8 cellular contexts compared by ENCODE assay signal in the genomic region with DNA sequence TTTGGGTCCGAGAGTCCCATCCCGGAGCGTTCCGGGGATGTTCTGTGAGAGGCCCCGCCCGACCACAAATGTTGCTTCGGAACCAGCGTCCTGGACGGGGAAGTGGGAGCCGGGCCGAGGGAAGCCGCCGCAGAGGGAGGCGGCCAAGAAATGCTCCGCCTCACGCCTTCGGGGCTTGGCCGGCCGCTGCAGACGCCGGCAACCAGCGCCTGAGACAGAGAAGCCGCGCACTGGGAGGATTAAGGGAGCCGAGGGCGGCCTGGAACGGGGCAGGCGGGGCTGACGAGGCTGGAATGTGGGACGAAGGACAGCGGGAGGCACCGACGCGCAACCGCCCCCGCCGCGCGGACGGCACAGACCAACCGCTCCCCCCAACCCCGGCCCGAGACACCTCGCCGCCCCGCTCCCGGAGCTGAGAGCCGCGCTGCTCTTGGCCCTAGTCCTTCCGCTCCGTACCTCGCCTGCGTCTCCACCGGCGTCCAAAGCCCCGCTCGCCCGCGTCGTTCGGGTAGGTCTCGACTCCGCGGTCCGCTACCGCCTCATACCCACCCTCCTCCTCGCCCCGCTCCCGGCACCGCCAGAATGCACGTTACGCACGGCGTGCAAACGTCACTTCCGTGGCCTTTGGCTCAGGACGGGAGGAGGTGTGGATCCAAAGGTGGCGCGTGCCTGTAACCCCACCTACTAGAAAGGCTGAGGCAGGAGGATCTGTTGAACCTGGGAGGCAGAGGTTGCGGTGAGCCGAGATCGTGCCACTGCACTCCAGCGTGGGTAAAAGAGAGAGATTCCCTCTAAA. TPM values are rescaled to one million over a fixed set of nuclear protein-coding genes. Genes with fewer than 3 reads are reported as not detected.
DNase-seq lines count a peak whose midpoint lies in the region; ATAC-seq, FAIRE-seq and TF ChIP-seq lines count a peak whose summit lies in the region.

No MANE protein-coding gene starts in this region.

- H3K9me3 ChIP-seq in kidney (ENCODE audit: control insufficient read depth in 1 of 2, low read length in 2 of 2) = no peaks in the 10 kb centered on the region

- no peak for TF ChIP-seq CTCF in AG09309 (IDR thresholded peaks at IDR 0.05; ENCODE audit: control insufficient read depth, insufficient read depth, low read depth, low read length, missing control alignments)
- TF ChIP-seq CTCF in kidney (IDR thresholded peaks at IDR 0.05; ENCODE audit: borderline replicate concordance, extremely low read depth, insufficient read depth) = no peak

- H3K4me1 ChIP-seq in kidney (ENCODE audit: control insufficient read depth in 1 of 2, insufficient read depth in 1 of 2, low read depth in 1 of 2, low read length in 2 of 2) = peaks cover 6 to 7% of the 10 kb centered on the region in 2 donors

- H3K27ac ChIP-seq in kidney (ENCODE audit: low read depth in 2 of 2, low read length in 2 of 2) = peak overlapping the region; percentile 96 to 97

- ATAC-seq in HG03175 (IDR thresholded peaks at IDR 0.05; ENCODE audit: unreplicated experiment) = peak; percentile 97
- peak; percentile 100 for ATAC-seq in activated CD4-positive, CD25-positive, alpha-beta regulatory T cell treated with anti-CD3 and anti-CD28 coated beads, Interleukin-2, amount 50 U/mL, for 24 hours

- H3K36me3 ChIP-seq in kidney (ENCODE audit: control insufficient read depth in 1 of 2, insufficient read depth in 2 of 2, low read length in 2 of 2) = no peaks in the 10 kb centered on the region

- in situ Hi-C loops in GM18951 (cut with MboI; ENCODE audit: low sequenced_read_pairs, unreplicated experiment) = no loop called here

- intact Hi-C loops in kidney (cut with DNase I) = no loop called here

- H3K9ac ChIP-seq in kidney (ENCODE audit: low read length in 2 of 2) = peak overlapping the region; percentile 57 to 81

- TF ChIP-seq POLR2A in GM18951 (IDR thresholded peaks at IDR 0.05; ENCODE audit: extremely low read depth, insufficient read depth, insufficient read length) = peak; percentile 91

- FAIRE-seq in kidney (lab: Jason Lieb, UNC) = no peak

- DNase-seq in AG09309 (ENCODE audit: low read depth) (no peak), NCI-H2227 treated with DMSO at 0.1 percent for 48 hours (lab: John Stamatoyannopoulos, UW) (peak; percentile 64), cerebellar cortex (ENCODE audit: low spot score) (peak; percentile 97), kidney (peak; percentile 97)
- DNase-seq in stimulated activated CD4-positive, alpha-beta T cell treated with anti-CD3 and anti-CD28 coated beads, Interleukin-15, amount 100 ng/mL, for 1 hour (ENCODE audit: low read depth in 1 of 2, low spot score in 1 of 2) = peak; percentile 67 to 80

- peak overlapping the region; percentile 94 for H3K4me3 ChIP-seq in AG09309 (ENCODE audit: control insufficient read depth, low read depth, low read length)
- peak overlapping the region; percentile 62 to 79 for H3K4me3 ChIP-seq in kidney (ENCODE audit: low read length in 2 of 2)

RNA-seq across cellular contexts. Expression of gene KCTD7, which starts 36.7 kb away (rescaled TPM):
- total RNA-seq in kidney = 12.4 TPM
- 7.2 TPM for polyA plus RNA-seq in kidney (ENCODE audit: insufficient read depth, low read depth, low replicate concordance)
